In the genomic region with DNA sequence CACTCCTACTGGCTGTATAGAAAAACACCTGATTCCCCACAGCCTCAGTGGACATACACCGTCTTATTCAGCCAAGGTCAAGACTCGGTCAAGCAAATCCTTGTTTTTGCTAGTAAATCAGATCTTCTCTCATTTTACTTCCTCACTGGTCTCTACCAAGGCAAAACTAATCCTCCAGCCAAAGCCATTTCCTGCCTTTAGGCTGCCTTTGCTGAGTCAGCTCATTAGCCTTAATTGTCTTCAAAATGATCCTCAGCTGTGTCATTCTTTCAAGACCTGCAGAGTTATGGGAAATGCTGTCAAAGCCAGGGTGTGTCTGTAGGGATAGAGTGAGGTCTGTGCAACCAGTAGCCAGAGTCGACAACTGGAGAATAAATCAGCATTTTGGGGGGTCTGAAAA, we compare ENCODE assay signal across 13 cellular contexts.
DNase-seq lines count a peak whose midpoint lies in the region; ATAC-seq and TF ChIP-seq lines count a peak whose summit lies in the region.
"Had no signal": no experiment of that assay in that cellular context is flagged by ENCODE, and none has a peak within 500 bp of the region (broad histone marks: within the 10 kb centered on the region; RNA-seq: fewer than 3 reads in every experiment).

No MANE protein-coding gene starts in this region.

- H3K27ac ChIP-seq in HEK293 (ENCODE audit: extremely low read depth, low read depth, low read length): no peak overlapping the region
- H3K27ac ChIP-seq in PC-9: no peak overlapping the region
- H3K27ac ChIP-seq in right atrium auricular region: no peak overlapping the region
- H3K27ac ChIP-seq: body of pancreas had no signal

- ATAC-seq in esophagus mucosa: peak; percentile 94
- ATAC-seq: activated CD8-positive, alpha-beta T cell treated with anti-CD3 and anti-CD28 coated beads, Interleukin-2, amount 10 ng/mL, durations not matched to agents 7 days and 5 days; body of pancreas had no signal

- H3K4me2 ChIP-seq in PC-9: peak overlapping the region; percentile 22; the same call in 1 of the 2 replicates
- H3K4me2 ChIP-seq: SK-N-SH had no signal

- H3K9me2 ChIP-seq in PC-9 (ENCODE audit: insufficient read depth): no peaks in the 10 kb centered on the region
- H3K9me2 ChIP-seq: SK-N-SH had no signal

- no peak overlapping the region for H3K4me3 ChIP-seq in HEK293 (ENCODE audit: low read depth, low read length)
- H3K4me3 ChIP-seq in PC-9: no peak overlapping the region
- no peak overlapping the region for H3K4me3 ChIP-seq in right atrium auricular region
- H3K4me3 ChIP-seq: body of pancreas had no signal

- DNase-seq in PC-9 (no peak), osteocyte (ENCODE audit: extremely low spot score, unreplicated experiment) (peak; percentile 15), activated T-cell treated with anti-CD3 and anti-CD28 coated beads for 4 hours (no peak), right atrium auricular region (ENCODE audit: low spot score) (no peak), posterior cingulate gyrus (no peak), NCI-H345 (lab: John Stamatoyannopoulos, UW) (no peak)
- DNase-seq: activated CD8-positive, alpha-beta T cell treated with anti-CD3 and anti-CD28 coated beads, Interleukin-2, amount 10 ng/mL, durations not matched to agents 7 days and 5 days; body of pancreas; NCI-H1694 treated with DMSO at 0.1 percent for 48 hours; SK-N-SH had no signal

- H3K9me3 Mint-ChIP-seq in osteocyte (ENCODE audit: unreplicated experiment): no peaks in the 10 kb centered on the region
- H3K9me3 Mint-ChIP-seq: stimulated activated naive CD8-positive, alpha-beta T cell treated with anti-CD3 and anti-CD28 coated beads, Interleukin-15, Interleukin-2, amounts not matched to agents 100 ng/mL and 50 ng/mL, for 24 hours had no signal

- no peaks in the 10 kb centered on the region for H3K79me2 ChIP-seq in PC-9 (ENCODE audit: low read depth)

- intact Hi-C loops in PC-9 (cut with micrococcal nuclease; ENCODE audit: unreplicated experiment) (no loop called here), posterior cingulate gyrus (cut with DNase I) (loop anchor here (1.0 kb wide), 1 partner anchor 25 kb away; no protein-coding TSS in a partner anchor)

- no peaks in the 10 kb centered on the region for H3K4me1 ChIP-seq in HEK293 (ENCODE audit: control insufficient read depth, insufficient read depth, low read length)
- H3K4me1 ChIP-seq in PC-9 (replicated peaks; ENCODE audit: insufficient read depth): peaks cover 30% of the 10 kb centered on the region
- no peaks in the 10 kb centered on the region for H3K4me1 ChIP-seq in right atrium auricular region
- H3K4me1 ChIP-seq: body of pancreas had no signal

- H3F3A ChIP-seq in PC-9 (ENCODE audit: insufficient read depth, low read depth): no peaks in the 10 kb centered on the region; the same call in 1 of the 2 replicates

- BruUV-seq in PC-9 (replicated peaks; lab: Mats Ljungman, UMichigan): no TSS peak

- H4K20me1 ChIP-seq in PC-9 (ENCODE audit: insufficient read depth): no peaks in the 10 kb centered on the region

- no peak overlapping the region for H2AFZ ChIP-seq in PC-9

- no peak for TF ChIP-seq CTCF in HEK293 (tag by site-specific recombination; IDR thresholded peaks at IDR 0.05)
- no peak for TF ChIP-seq CTCF in PC-9 (conservative IDR thresholded peaks at IDR 0.05)
- no peak for TF ChIP-seq CTCF in osteocyte (IDR thresholded peaks at IDR 0.05)
- no peak for TF ChIP-seq CTCF in right atrium auricular region (IDR thresholded peaks at IDR 0.05)

- H3K36me3 Mint-ChIP-seq in osteocyte (ENCODE audit: unreplicated experiment): no peaks in the 10 kb centered on the region

- no peak overlapping the region for H3K4me3 Mint-ChIP-seq in osteocyte (ENCODE audit: unreplicated experiment)
- H3K4me3 Mint-ChIP-seq: activated CD8-positive, alpha-beta T cell treated with anti-CD3 and anti-CD28 coated beads, Interleukin-2, amount 10 ng/mL, durations not matched to agents 7 days and 5 days; stimulated activated naive CD8-positive, alpha-beta T cell treated with anti-CD3 and anti-CD28 coated beads, Interleukin-15, Interleukin-2, amounts not matched to agents 100 ng/mL and 50 ng/mL, for 24 hours had no signal

- no peaks in the 10 kb centered on the region for H3K4me1 Mint-ChIP-seq in osteocyte (ENCODE audit: unreplicated experiment)

- H3K27me3 ChIP-seq in PC-9 (ENCODE audit: insufficient read depth, low read depth) (no peaks in the 10 kb centered on the region), right atrium auricular region (no peaks in the 10 kb centered on the region)
- H3K27me3 ChIP-seq: body of pancreas had no signal

- H3K9me3 ChIP-seq in HEK293 (ENCODE audit: control insufficient read depth, insufficient read depth, low read depth, low read length) (no peaks in the 10 kb centered on the region), PC-9 (ENCODE audit: insufficient read depth, low read depth) (no peaks in the 10 kb centered on the region), right atrium auricular region (no peaks in the 10 kb centered on the region)
- H3K9me3 ChIP-seq: SK-N-SH had no signal

- POLR2A ChIA-PET in HEK293 (lab: Yijun Ruan, JAX) (interaction anchor here (0.7 kb wide), 1 partner anchor 13 kb away, joined by 3 read pairs; no protein-coding TSS in a partner anchor), PC-9 (lab: Charles Lee; ENCODE audit: unreplicated experiment) (no interaction called here)

- H3K27me3 Mint-ChIP-seq in osteocyte (ENCODE audit: unreplicated experiment): peaks cover 5% of the 10 kb centered on the region
- H3K27me3 Mint-ChIP-seq: stimulated activated naive CD8-positive, alpha-beta T cell treated with anti-CD3 and anti-CD28 coated beads, Interleukin-15, Interleukin-2, amounts not matched to agents 100 ng/mL and 50 ng/mL, for 24 hours had no signal

- H3K27ac Mint-ChIP-seq in osteocyte (ENCODE audit: unreplicated experiment): no peak overlapping the region
- H3K27ac Mint-ChIP-seq: activated CD8-positive, alpha-beta T cell treated with anti-CD3 and anti-CD28 coated beads, Interleukin-2, amount 10 ng/mL, durations not matched to agents 7 days and 5 days; stimulated activated naive CD8-positive, alpha-beta T cell treated with anti-CD3 and anti-CD28 coated beads, Interleukin-15, Interleukin-2, amounts not matched to agents 100 ng/mL and 50 ng/mL, for 24 hours had no signal

- CTCF ChIA-PET in HEK293 (lab: Yijun Ruan, JAX): interaction anchor here (0.7 to 1.2 kb wide), 3 partner anchors 12 to 1799 kb away, joined by 3 read pairs; no protein-coding TSS in a partner anchor
- CTCF ChIA-PET in PC-9 (lab: Charles Lee): no interaction called here

- H3K36me3 ChIP-seq in HEK293 (ENCODE audit: control insufficient read depth in 2 of 2, insufficient read depth in 1 of 2, low read length in 2 of 2) (no peaks in the 10 kb centered on the region), PC-9 (ENCODE audit: low read depth) (no peaks in the 10 kb centered on the region), right atrium auricular region (no peaks in the 10 kb centered on the region)

TF ChIP-seq in HEK293, 187 proteins besides CTCF, POLR2A, EP300 and RAD21:
- TF ChIP-seq ZNF169 (tag by site-specific recombination; IDR thresholded peaks at IDR 0.05) (no peak), SETDB1 (IDR thresholded peaks at IDR 0.05; ENCODE audit: insufficient read length, low read length) (peak; percentile 50), ZNF658 (tag by site-specific recombination; IDR thresholded peaks at IDR 0.05) (no peak)
- TF ChIP-seq, protein P1, sequence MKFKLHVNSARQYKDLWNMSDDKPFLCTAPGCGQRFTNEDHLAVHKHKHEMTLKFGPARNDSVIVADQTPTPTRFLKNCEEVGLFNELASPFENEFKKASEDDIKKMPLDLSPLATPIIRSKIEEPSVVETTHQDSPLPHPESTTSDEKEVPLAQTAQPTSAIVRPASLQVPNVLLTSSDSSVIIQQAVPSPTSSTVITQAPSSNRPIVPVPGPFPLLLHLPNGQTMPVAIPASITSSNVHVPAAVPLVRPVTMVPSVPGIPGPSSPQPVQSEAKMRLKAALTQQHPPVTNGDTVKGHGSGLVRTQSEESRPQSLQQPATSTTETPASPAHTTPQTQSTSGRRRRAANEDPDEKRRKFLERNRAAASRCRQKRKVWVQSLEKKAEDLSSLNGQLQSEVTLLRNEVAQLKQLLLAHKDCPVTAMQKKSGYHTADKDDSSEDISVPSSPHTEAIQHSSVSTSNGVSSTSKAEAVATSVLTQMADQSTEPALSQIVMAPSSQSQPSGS (tag by site-specific recombination; IDR thresholded peaks at IDR 0.05; ENCODE audit: low read depth): no peak
